In the genomic region with DNA sequence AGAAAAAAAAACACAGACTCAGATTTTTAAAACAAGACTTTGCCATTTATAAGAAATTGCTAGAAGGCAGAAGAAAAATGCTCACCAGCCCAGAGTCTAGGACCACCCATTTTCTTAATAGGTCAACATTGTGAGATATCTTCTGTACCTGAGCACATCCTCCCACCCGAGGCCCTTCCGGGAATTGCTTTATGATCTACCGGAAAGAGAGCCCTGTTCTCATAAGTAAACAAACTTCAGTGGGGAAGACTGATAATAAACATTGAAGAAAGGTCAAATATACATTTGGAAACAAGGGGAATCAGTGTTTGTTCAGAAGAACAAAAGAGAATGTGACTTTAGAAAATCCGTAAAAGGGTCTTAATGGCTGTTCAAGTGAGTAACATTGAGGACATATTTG, we compare ENCODE assay signal across 1 cellular context.
A peak's percentile ranks its signal among the peaks of the same experiment; 100 is the strongest.
TF ChIP-seq lines count a peak whose summit lies in the region.

No MANE protein-coding gene starts in this region.

TF ChIP-seq in HepG2, 621 proteins besides CTCF, POLR2A, EP300 and RAD21 (continued from another document and continues in another):
- TF ChIP-seq, protein P1, sequence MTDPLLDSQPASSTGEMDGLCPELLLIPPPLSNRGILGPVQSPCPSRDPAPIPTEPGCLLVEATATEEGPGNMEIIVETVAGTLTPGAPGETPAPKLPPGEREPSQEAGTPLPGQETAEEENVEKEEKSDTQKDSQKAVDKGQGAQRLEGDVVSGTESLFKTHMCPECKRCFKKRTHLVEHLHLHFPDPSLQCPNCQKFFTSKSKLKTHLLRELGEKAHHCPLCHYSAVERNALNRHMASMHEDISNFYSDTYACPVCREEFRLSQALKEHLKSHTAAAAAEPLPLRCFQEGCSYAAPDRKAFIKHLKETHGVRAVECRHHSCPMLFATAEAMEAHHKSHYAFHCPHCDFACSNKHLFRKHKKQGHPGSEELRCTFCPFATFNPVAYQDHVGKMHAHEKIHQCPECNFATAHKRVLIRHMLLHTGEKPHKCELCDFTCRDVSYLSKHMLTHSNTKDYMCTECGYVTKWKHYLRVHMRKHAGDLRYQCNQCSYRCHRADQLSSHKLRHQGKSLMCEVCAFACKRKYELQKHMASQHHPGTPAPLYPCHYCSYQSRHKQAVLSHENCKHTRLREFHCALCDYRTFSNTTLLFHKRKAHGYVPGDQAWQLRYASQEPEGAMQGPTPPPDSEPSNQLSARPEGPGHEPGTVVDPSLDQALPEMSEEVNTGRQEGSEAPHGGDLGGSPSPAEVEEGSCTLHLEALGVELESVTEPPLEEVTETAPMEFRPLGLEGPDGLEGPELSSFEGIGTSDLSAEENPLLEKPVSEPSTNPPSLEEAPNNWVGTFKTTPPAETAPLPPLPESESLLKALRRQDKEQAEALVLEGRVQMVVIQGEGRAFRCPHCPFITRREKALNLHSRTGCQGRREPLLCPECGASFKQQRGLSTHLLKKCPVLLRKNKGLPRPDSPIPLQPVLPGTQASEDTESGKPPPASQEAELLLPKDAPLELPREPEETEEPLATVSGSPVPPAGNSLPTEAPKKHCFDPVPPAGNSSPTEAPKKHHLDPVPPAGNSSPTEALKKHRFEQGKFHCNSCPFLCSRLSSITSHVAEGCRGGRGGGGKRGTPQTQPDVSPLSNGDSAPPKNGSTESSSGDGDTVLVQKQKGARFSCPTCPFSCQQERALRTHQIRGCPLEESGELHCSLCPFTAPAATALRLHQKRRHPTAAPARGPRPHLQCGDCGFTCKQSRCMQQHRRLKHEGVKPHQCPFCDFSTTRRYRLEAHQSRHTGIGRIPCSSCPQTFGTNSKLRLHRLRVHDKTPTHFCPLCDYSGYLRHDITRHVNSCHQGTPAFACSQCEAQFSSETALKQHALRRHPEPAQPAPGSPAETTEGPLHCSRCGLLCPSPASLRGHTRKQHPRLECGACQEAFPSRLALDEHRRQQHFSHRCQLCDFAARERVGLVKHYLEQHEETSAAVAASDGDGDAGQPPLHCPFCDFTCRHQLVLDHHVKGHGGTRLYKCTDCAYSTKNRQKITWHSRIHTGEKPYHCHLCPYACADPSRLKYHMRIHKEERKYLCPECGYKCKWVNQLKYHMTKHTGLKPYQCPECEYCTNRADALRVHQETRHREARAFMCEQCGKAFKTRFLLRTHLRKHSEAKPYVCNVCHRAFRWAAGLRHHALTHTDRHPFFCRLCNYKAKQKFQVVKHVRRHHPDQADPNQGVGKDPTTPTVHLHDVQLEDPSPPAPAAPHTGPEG (CRISPR knock-in tag; IDR thresholded peaks at IDR 0.05): no peak
- TF ChIP-seq, protein P2, sequence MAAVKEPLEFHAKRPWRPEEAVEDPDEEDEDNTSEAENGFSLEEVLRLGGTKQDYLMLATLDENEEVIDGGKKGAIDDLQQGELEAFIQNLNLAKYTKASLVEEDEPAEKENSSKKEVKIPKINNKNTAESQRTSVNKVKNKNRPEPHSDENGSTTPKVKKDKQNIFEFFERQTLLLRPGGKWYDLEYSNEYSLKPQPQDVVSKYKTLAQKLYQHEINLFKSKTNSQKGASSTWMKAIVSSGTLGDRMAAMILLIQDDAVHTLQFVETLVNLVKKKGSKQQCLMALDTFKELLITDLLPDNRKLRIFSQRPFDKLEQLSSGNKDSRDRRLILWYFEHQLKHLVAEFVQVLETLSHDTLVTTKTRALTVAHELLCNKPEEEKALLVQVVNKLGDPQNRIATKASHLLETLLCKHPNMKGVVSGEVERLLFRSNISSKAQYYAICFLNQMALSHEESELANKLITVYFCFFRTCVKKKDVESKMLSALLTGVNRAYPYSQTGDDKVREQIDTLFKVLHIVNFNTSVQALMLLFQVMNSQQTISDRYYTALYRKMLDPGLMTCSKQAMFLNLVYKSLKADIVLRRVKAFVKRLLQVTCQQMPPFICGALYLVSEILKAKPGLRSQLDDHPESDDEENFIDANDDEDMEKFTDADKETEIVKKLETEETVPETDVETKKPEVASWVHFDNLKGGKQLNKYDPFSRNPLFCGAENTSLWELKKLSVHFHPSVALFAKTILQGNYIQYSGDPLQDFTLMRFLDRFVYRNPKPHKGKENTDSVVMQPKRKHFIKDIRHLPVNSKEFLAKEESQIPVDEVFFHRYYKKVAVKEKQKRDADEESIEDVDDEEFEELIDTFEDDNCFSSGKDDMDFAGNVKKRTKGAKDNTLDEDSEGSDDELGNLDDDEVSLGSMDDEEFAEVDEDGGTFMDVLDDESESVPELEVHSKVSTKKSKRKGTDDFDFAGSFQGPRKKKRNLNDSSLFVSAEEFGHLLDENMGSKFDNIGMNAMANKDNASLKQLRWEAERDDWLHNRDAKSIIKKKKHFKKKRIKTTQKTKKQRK (IDR thresholded peaks at IDR 0.05; ENCODE audit: low read length): no peak
- TF ChIP-seq FOXA3 (CRISPR knock-in tag; IDR thresholded peaks at IDR 0.05) (peak; percentile 98), TRIM24 (CRISPR knock-in tag; IDR thresholded peaks at IDR 0.05) (peak; percentile 71; the same call in 1 of the 2 replicates), FOXP1 (IDR thresholded peaks at IDR 0.05) (no peak), FOXP1 (CRISPR knock-in tag; IDR thresholded peaks at IDR 0.05) (peak; percentile 91), ASH2L (IDR thresholded peaks at IDR 0.05; ENCODE audit: insufficient read length, low read depth, low read length) (peak; percentile 48), NCOA5 (CRISPR knock-in tag; IDR thresholded peaks at IDR 0.05) (no peak), TBX2 (CRISPR knock-in tag; IDR thresholded peaks at IDR 0.05; ENCODE audit: borderline replicate concordance) (peak; percentile 56; the same call in 1 of the 2 replicates), SATB2 (CRISPR knock-in tag; IDR thresholded peaks at IDR 0.05) (peak; percentile 62; the same call in 1 of the 2 replicates), ATF1 (CRISPR knock-in tag; IDR thresholded peaks at IDR 0.05) (no peak; the same call in 1 of the 2 replicates), IKZF1 (IDR thresholded peaks at IDR 0.05) (no peak), ZNF354B (CRISPR knock-in tag; IDR thresholded peaks at IDR 0.05) (no peak), FOXA1 (IDR thresholded peaks at IDR 0.05) (peak; percentile 57), FOXA1 (CRISPR knock-in tag; IDR thresholded peaks at IDR 0.05) (peak; percentile 95)
- TF ChIP-seq, protein P3, sequence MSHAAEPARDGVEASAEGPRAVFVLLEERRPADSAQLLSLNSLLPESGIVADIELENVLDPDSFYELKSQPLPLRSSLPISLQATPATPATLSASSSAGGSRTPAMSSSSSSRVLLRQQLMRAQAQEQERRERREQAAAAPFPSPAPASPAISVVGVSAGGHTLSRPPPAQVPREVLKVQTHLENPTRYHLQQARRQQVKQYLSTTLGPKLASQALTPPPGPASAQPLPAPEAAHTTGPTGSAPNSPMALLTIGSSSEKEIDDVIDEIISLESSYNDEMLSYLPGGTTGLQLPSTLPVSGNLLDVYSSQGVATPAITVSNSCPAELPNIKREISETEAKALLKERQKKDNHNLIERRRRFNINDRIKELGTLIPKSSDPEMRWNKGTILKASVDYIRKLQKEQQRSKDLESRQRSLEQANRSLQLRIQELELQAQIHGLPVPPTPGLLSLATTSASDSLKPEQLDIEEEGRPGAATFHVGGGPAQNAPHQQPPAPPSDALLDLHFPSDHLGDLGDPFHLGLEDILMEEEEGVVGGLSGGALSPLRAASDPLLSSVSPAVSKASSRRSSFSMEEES (CRISPR knock-in tag; IDR thresholded peaks at IDR 0.05): peak; percentile 87
- TF ChIP-seq, protein P4, sequence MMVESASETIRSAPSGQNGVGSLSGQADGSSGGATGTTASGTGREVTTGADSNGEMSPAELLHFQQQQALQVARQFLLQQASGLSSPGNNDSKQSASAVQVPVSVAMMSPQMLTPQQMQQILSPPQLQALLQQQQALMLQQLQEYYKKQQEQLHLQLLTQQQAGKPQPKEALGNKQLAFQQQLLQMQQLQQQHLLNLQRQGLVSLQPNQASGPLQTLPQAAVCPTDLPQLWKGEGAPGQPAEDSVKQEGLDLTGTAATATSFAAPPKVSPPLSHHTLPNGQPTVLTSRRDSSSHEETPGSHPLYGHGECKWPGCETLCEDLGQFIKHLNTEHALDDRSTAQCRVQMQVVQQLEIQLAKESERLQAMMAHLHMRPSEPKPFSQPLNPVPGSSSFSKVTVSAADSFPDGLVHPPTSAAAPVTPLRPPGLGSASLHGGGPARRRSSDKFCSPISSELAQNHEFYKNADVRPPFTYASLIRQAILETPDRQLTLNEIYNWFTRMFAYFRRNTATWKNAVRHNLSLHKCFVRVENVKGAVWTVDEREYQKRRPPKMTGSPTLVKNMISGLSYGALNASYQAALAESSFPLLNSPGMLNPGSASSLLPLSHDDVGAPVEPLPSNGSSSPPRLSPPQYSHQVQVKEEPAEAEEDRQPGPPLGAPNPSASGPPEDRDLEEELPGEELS (CRISPR knock-in tag; IDR thresholded peaks at IDR 0.05): peak; percentile 90
- TF ChIP-seq, protein P5, sequence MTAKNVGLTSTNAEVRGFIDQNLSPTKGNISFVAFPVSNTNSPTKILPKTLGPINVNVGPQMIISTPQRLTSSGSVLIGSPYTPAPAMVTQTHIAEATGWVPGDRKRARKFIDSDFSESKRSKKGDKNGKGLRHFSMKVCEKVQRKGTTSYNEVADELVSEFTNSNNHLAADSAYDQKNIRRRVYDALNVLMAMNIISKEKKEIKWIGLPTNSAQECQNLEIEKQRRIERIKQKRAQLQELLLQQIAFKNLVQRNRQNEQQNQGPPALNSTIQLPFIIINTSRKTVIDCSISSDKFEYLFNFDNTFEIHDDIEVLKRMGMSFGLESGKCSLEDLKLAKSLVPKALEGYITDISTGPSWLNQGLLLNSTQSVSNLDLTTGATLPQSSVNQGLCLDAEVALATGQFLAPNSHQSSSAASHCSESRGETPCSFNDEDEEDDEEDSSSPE (CRISPR knock-in tag; IDR thresholded peaks at IDR 0.05): no peak
- TF ChIP-seq, protein P6, sequence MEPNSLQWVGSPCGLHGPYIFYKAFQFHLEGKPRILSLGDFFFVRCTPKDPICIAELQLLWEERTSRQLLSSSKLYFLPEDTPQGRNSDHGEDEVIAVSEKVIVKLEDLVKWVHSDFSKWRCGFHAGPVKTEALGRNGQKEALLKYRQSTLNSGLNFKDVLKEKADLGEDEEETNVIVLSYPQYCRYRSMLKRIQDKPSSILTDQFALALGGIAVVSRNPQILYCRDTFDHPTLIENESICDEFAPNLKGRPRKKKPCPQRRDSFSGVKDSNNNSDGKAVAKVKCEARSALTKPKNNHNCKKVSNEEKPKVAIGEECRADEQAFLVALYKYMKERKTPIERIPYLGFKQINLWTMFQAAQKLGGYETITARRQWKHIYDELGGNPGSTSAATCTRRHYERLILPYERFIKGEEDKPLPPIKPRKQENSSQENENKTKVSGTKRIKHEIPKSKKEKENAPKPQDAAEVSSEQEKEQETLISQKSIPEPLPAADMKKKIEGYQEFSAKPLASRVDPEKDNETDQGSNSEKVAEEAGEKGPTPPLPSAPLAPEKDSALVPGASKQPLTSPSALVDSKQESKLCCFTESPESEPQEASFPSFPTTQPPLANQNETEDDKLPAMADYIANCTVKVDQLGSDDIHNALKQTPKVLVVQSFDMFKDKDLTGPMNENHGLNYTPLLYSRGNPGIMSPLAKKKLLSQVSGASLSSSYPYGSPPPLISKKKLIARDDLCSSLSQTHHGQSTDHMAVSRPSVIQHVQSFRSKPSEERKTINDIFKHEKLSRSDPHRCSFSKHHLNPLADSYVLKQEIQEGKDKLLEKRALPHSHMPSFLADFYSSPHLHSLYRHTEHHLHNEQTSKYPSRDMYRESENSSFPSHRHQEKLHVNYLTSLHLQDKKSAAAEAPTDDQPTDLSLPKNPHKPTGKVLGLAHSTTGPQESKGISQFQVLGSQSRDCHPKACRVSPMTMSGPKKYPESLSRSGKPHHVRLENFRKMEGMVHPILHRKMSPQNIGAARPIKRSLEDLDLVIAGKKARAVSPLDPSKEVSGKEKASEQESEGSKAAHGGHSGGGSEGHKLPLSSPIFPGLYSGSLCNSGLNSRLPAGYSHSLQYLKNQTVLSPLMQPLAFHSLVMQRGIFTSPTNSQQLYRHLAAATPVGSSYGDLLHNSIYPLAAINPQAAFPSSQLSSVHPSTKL (CRISPR knock-in tag; IDR thresholded peaks at IDR 0.05): peak; percentile 99
- TF ChIP-seq, protein P7, sequence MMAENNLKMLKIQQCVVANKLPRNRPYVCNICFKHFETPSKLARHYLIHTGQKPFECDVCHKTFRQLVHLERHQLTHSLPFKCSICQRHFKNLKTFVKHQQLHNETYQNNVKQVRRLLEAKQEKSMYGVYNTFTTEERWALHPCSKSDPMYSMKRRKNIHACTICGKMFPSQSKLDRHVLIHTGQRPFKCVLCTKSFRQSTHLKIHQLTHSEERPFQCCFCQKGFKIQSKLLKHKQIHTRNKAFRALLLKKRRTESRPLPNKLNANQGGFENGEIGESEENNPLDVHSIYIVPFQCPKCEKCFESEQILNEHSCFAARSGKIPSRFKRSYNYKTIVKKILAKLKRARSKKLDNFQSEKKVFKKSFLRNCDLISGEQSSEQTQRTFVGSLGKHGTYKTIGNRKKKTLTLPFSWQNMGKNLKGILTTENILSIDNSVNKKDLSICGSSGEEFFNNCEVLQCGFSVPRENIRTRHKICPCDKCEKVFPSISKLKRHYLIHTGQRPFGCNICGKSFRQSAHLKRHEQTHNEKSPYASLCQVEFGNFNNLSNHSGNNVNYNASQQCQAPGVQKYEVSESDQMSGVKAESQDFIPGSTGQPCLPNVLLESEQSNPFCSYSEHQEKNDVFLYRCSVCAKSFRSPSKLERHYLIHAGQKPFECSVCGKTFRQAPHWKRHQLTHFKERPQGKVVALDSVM (CRISPR knock-in tag; IDR thresholded peaks at IDR 0.05): no peak
- TF ChIP-seq, protein P8, sequence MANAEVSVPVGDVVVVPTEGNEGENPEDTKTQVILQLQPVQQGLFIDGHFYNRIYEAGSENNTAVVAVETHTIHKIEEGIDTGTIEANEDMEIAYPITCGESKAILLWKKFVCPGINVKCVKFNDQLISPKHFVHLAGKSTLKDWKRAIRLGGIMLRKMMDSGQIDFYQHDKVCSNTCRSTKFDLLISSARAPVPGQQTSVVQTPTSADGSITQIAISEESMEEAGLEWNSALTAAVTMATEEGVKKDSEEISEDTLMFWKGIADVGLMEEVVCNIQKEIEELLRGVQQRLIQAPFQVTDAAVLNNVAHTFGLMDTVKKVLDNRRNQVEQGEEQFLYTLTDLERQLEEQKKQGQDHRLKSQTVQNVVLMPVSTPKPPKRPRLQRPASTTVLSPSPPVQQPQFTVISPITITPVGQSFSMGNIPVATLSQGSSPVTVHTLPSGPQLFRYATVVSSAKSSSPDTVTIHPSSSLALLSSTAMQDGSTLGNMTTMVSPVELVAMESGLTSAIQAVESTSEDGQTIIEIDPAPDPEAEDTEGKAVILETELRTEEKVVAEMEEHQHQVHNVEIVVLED (CRISPR knock-in tag; IDR thresholded peaks at IDR 0.05; ENCODE audit: borderline replicate concordance): no peak
- TF ChIP-seq, protein P9, sequence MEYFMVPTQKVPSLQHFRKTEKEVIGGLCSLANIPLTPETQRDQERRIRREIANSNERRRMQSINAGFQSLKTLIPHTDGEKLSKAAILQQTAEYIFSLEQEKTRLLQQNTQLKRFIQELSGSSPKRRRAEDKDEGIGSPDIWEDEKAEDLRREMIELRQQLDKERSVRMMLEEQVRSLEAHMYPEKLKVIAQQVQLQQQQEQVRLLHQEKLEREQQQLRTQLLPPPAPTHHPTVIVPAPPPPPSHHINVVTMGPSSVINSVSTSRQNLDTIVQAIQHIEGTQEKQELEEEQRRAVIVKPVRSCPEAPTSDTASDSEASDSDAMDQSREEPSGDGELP (IDR thresholded peaks at IDR 0.05; ENCODE audit: borderline replicate concordance, low read depth): no peak
